In genomic region chr10:114755537-114755936, GRCh38 we compare ENCODE assay signal across 24 cellular contexts.
DNase-seq lines count a peak whose midpoint lies in the region; ATAC-seq and TF ChIP-seq lines count a peak whose summit lies in the region.
"Had no signal": no experiment of that assay in that cellular context is flagged by ENCODE, and none has a peak within 500 bp of the region (broad histone marks: within the 10 kb centered on the region; RNA-seq: fewer than 3 reads in every experiment).

No MANE protein-coding gene starts in this region.

- peak overlapping the region; percentile 73 to 74 for H3K27ac ChIP-seq in breast epithelium
- H3K27ac ChIP-seq in cingulate gyrus (ENCODE audit: low read depth, low read length) = peak overlapping the region; percentile 15
- H3K27ac ChIP-seq: suprapubic skin had no signal

- no peaks in the 10 kb centered on the region for H3K36me3 ChIP-seq in breast epithelium
- H3K36me3 ChIP-seq: gastrocnemius medialis, suprapubic skin had no signal

- H3K4me3 Mint-ChIP-seq in MCF 10A (ENCODE audit: unreplicated experiment) (no peak overlapping the region), type B pancreatic cell (no peak overlapping the region)
- H3K4me3 Mint-ChIP-seq: activated CD8-positive, alpha-beta T cell treated with anti-CD3 and anti-CD28 coated beads for 36 hours; activated naive CD4-positive, alpha-beta T cell treated with anti-CD3 and anti-CD28 coated beads for 36 hours; activated T-helper 1 cell treated with anti-CD3 and anti-CD28 coated beads, Interleukin-12 subunit alpha, Interleukin-12 subunit beta, Interleukin-2, Interleukin-4 antibody, amounts not matched to agents 30 ng/mL and 10 ng/mL and 1 ng/mL, durations not matched to agents 14 hours and 24 hours and 36 hours; CD4-positive, alpha-beta T cell; HFFc6; nephron progenitor cell; T-helper 2 cell treated with Interferon-gamma antibody and Interleukin-4, amounts not matched to agents 5 μg/mL and 100 μg/mL, for 36 hours had no signal

- H3K27ac Mint-ChIP-seq in MCF 10A (ENCODE audit: low read depth, unreplicated experiment) = no peak overlapping the region
- H3K27ac Mint-ChIP-seq in type B pancreatic cell = peak overlapping the region; percentile 46
- H3K27ac Mint-ChIP-seq: activated CD8-positive, alpha-beta T cell treated with anti-CD3 and anti-CD28 coated beads for 36 hours; activated naive CD4-positive, alpha-beta T cell treated with anti-CD3 and anti-CD28 coated beads for 36 hours; activated T-helper 1 cell treated with anti-CD3 and anti-CD28 coated beads, Interleukin-12 subunit alpha, Interleukin-12 subunit beta, Interleukin-2, Interleukin-4 antibody, amounts not matched to agents 30 ng/mL and 10 ng/mL and 1 ng/mL, durations not matched to agents 14 hours and 24 hours and 36 hours; CD4-positive, alpha-beta T cell; nephron progenitor cell; T-helper 2 cell treated with Interferon-gamma antibody and Interleukin-4, amounts not matched to agents 5 μg/mL and 100 μg/mL, for 36 hours had no signal

- peaks cover 6% of the 10 kb centered on the region for H3K9me3 Mint-ChIP-seq in MCF 10A (ENCODE audit: unreplicated experiment)
- peaks cover 4% of the 10 kb centered on the region for H3K9me3 Mint-ChIP-seq in type B pancreatic cell
- H3K9me3 Mint-ChIP-seq: activated CD8-positive, alpha-beta T cell treated with anti-CD3 and anti-CD28 coated beads for 36 hours; activated naive CD4-positive, alpha-beta T cell treated with anti-CD3 and anti-CD28 coated beads for 36 hours; activated T-helper 1 cell treated with anti-CD3 and anti-CD28 coated beads, Interleukin-12 subunit alpha, Interleukin-12 subunit beta, Interleukin-2, Interleukin-4 antibody, amounts not matched to agents 30 ng/mL and 10 ng/mL and 1 ng/mL, durations not matched to agents 14 hours and 24 hours and 36 hours; CD4-positive, alpha-beta T cell; HFFc6; T-helper 2 cell treated with Interferon-gamma antibody and Interleukin-4, amounts not matched to agents 5 μg/mL and 100 μg/mL, for 36 hours had no signal

- CTCF ChIA-PET in MCF 10A (lab: Yijun Ruan, JAX) = no interaction called here

- TF ChIP-seq POLR2A in breast epithelium (IDR thresholded peaks at IDR 0.05) = no peak

- POLR2A ChIA-PET in MCF 10A (lab: Yijun Ruan, JAX) = interaction anchor here (1.2 kb wide), 1 partner anchor 12 kb away, joined by 7 read pairs; no protein-coding TSS in a partner anchor

- H3K36me3 Mint-ChIP-seq in MCF 10A (ENCODE audit: insufficient read depth, unreplicated experiment) = peaks cover 8% of the 10 kb centered on the region
- H3K36me3 Mint-ChIP-seq in type B pancreatic cell = no peaks in the 10 kb centered on the region

- no peaks in the 10 kb centered on the region for H3K27me3 ChIP-seq in breast epithelium
- H3K27me3 ChIP-seq: gastrocnemius medialis, suprapubic skin had no signal

- no peak for DNase-seq in breast epithelium (ENCODE audit: low spot score in 2 of 2)
- DNase-seq in MCF 10A (ENCODE audit: unreplicated experiment) = no peak
- peak; percentile 41 for DNase-seq in NCI-H510A (lab: John Stamatoyannopoulos, UW)
- no peak for DNase-seq in type B pancreatic cell (ENCODE audit: extremely low spot score, unreplicated experiment)
- no peak for DNase-seq in RKO (ENCODE audit: low spot score)
- DNase-seq: activated CD8-positive, alpha-beta memory T cell treated with anti-CD3 and anti-CD28 coated beads, Interleukin-2, amount 50 U/mL, for 48 hours; activated CD8-positive, alpha-beta T cell treated with anti-CD3 and anti-CD28 coated beads for 36 hours; activated naive CD4-positive, alpha-beta T cell treated with anti-CD3 and anti-CD28 coated beads for 36 hours; CD4-positive, alpha-beta T cell; gastrocnemius medialis; GOT3; HFFc6; hippocampal formation; NCI-H1417 treated with DMSO at 0.1 percent for 48 hours; NCI-H446; nephron progenitor cell; NK-92 treated with Interleukin-12 subunit alpha and Interleukin-12 subunit beta, amount 100 ng/mL, for 24 hours; PC-3; stimulated activated naive CD4-positive, alpha-beta T cell had no signal

- no peak overlapping the region for H3K4me3 ChIP-seq in breast epithelium
- H3K4me3 ChIP-seq: gastrocnemius medialis, suprapubic skin had no signal

- no peaks in the 10 kb centered on the region for H3K9me3 ChIP-seq in breast epithelium
- H3K9me3 ChIP-seq: gastrocnemius medialis, suprapubic skin had no signal

- no peaks in the 10 kb centered on the region for H3K27me3 Mint-ChIP-seq in MCF 10A (ENCODE audit: insufficient read depth, unreplicated experiment)
- H3K27me3 Mint-ChIP-seq in type B pancreatic cell = no peaks in the 10 kb centered on the region

- no TSS peak for BruUV-seq in MCF 10A (replicated peaks; lab: Mats Ljungman, UMichigan)

- no peak for TF ChIP-seq CTCF in breast epithelium (IDR thresholded peaks at IDR 0.05)
- no peak for TF ChIP-seq CTCF in MCF 10A (IDR thresholded peaks at IDR 0.05; ENCODE audit: unreplicated experiment)
- no peak for TF ChIP-seq CTCF in type B pancreatic cell (conservative IDR thresholded peaks at IDR 0.05)

- H3K4me1 Mint-ChIP-seq in MCF 10A (ENCODE audit: insufficient read depth, unreplicated experiment) (peaks cover 12% of the 10 kb centered on the region), type B pancreatic cell (ENCODE audit: unreplicated experiment) (peaks cover 6% of the 10 kb centered on the region)

- H3K4me1 ChIP-seq in breast epithelium = no peaks in the 10 kb centered on the region
- H3K4me1 ChIP-seq: suprapubic skin had no signal

- ATAC-seq in HG03135 (IDR thresholded peaks at IDR 0.05; ENCODE audit: unreplicated experiment) = no peak
- ATAC-seq: activated CD8-positive, alpha-beta T cell treated with anti-CD3 and anti-CD28 coated beads for 36 hours; gastrocnemius medialis had no signal

- intact Hi-C loops in breast epithelium (cut with DNase I; ENCODE audit: low total_unique reads) (loop anchor here (5.0 kb wide), 1 partner anchor 282 kb away; no protein-coding TSS in a partner anchor), MCF 10A (cut with micrococcal nuclease) (no loop called here)
